ENCODE assay signal across 31 cellular contexts in the genomic region with DNA sequence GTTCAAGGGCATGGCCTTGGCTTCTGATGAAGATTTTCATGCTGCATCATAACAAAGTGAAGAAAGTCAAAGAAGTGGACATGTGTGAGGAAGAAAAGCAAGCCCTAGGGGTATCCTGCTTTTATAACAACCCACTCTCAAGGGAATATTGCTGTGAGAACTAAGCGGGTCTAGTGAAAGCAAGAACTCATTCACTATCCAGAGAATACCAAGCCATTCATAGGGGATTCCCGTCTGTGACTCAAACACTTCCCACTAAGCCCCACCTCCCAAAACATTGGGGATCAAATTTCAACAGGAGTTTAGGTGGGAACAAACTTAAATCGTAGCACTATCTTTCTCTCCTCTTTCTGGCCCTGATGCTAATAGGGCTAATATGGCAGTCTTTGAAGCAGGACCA.
DNase-seq lines count a peak whose midpoint lies in the region; ATAC-seq, FAIRE-seq and TF ChIP-seq lines count a peak whose summit lies in the region.
"Had no signal": no experiment of that assay in that cellular context is flagged by ENCODE, and none has a peak within 500 bp of the region (broad histone marks: within the 10 kb centered on the region; RNA-seq: fewer than 3 reads in every experiment).

No MANE protein-coding gene starts in this region.

- WGBS in GM23248 (ENCODE audit: low coverage in 1 of 2, low lambda C conversion rate in 2 of 2, missing lambda C conversion rate in 2 of 2), 2 experiments: 15% methylated on average over 3 of the region's 3 CpGs
- WGBS in upper lobe of left lung, 2 donors: 61 to 69% methylated on average over 3 of the region's 3 CpGs

- H3K9me3 ChIP-seq in GM23248 (ENCODE audit: low read depth) (no peaks in the 10 kb centered on the region), upper lobe of left lung (no peaks in the 10 kb centered on the region)
- no peaks in the 10 kb centered on the region for H3K9me3 ChIP-seq in CD8-positive, alpha-beta T cell (ENCODE audit: low read length)
- H3K9me3 ChIP-seq: esophagus muscularis mucosa had no signal

- CTCF ChIA-PET in CD8-positive, alpha-beta T cell (lab: Charles Lee): interaction anchor here (0.7 to 2.5 kb wide), 3 partner anchors 39 to 73 kb away, joined by 3 to 22 read pairs (median 3); no protein-coding TSS in a partner anchor

- no peaks in the 10 kb centered on the region for H3K4me1 Mint-ChIP-seq in CD8-positive, alpha-beta T cell (ENCODE audit: low read depth)
- no peaks in the 10 kb centered on the region for H3K4me1 Mint-ChIP-seq in endothelial cell (ENCODE audit: unreplicated experiment)
- H3K4me1 Mint-ChIP-seq: activated CD4-positive, alpha-beta T cell treated with anti-CD3 and anti-CD28 coated beads for 36 hours; activated naive CD8-positive, alpha-beta T cell treated with anti-CD3 and anti-CD28 coated beads for 36 hours; endodermal cell; nephron had no signal

- peaks cover 11% of the 10 kb centered on the region for H3K27me3 Mint-ChIP-seq in CD8-positive, alpha-beta T cell (ENCODE audit: low read depth)
- peaks cover 3% of the 10 kb centered on the region for H3K27me3 Mint-ChIP-seq in endothelial cell (ENCODE audit: unreplicated experiment)

- peaks cover 6% of the 10 kb centered on the region for H3K9me3 Mint-ChIP-seq in CD8-positive, alpha-beta T cell
- no peaks in the 10 kb centered on the region for H3K9me3 Mint-ChIP-seq in endothelial cell (ENCODE audit: unreplicated experiment)

- in situ Hi-C loops in GM23248 (cut with MboI): no loop called here

- peak; percentile 2 for DNase-seq in AG09319 (ENCODE audit: extremely low read depth, low read depth)
- peak; percentile 8 for DNase-seq in GM23248
- peak; percentile 50 for DNase-seq in bronchial epithelial cell (ENCODE audit: low read depth)
- peak in 1 of 2 donors; percentile 30 for DNase-seq in foreskin keratinocyte
- DNase-seq in CD8-positive, alpha-beta T cell: no peak
- DNase-seq in upper lobe of left lung: no peak
- DNase-seq in endothelial cell (ENCODE audit: low spot score): no peak
- DNase-seq: activated CD8-positive, alpha-beta memory T cell treated with anti-CD3 and anti-CD28 coated beads for 24 hours; activated gamma-delta T cell; activated naive CD8-positive, alpha-beta T cell treated with anti-CD3 and anti-CD28 coated beads for 36 hours; aorta; Calu3; endodermal cell; hippocampal formation; left cardiac atrium; MV-4-11; NCI-H1436 treated with DMSO at 0.1 percent for 48 hours; NCI-H2081 treated with DMSO at 0.1 percent for 48 hours; NCI-H2227 treated with DMSO at 0.1 percent for 48 hours; SIG-M5; sigmoid colon; stimulated activated CD4-positive, alpha-beta T cell treated with anti-CD3 and anti-CD28 coated beads, Interleukin-4, amount 100 ng/mL, for 4 hours; SW 1271 had no signal

- TF ChIP-seq CTCF in AG09319 (IDR thresholded peaks at IDR 0.05; ENCODE audit: low read depth, low read length): no peak
- no peak for TF ChIP-seq CTCF in bronchial epithelial cell (IDR thresholded peaks at IDR 0.05; ENCODE audit: insufficient read depth, low read length, severe bottlenecking)
- no peak for TF ChIP-seq CTCF in foreskin keratinocyte (conservative IDR thresholded peaks at IDR 0.05)
- no peak for TF ChIP-seq CTCF in CD8-positive, alpha-beta T cell (IDR thresholded peaks at IDR 0.05)
- no peak for TF ChIP-seq CTCF in upper lobe of left lung (IDR thresholded peaks at IDR 0.05)
- no peak for TF ChIP-seq CTCF in endothelial cell (IDR thresholded peaks at IDR 0.05; ENCODE audit: unreplicated experiment)

- no peak overlapping the region for H3K27ac Mint-ChIP-seq in CD8-positive, alpha-beta T cell
- H3K27ac Mint-ChIP-seq in endothelial cell (ENCODE audit: unreplicated experiment): no peak overlapping the region
- H3K27ac Mint-ChIP-seq: activated CD4-positive, alpha-beta T cell treated with anti-CD3 and anti-CD28 coated beads for 36 hours; activated naive CD8-positive, alpha-beta T cell treated with anti-CD3 and anti-CD28 coated beads for 36 hours; endodermal cell; nephron had no signal

- TF ChIP-seq EP300 in upper lobe of left lung (IDR thresholded peaks at IDR 0.05): no peak

- H3F3A ChIP-seq in GM23248 (ENCODE audit: insufficient read depth): no peaks in the 10 kb centered on the region

- no peak overlapping the region for H3K27ac ChIP-seq in GM23248
- H3K27ac ChIP-seq in foreskin keratinocyte: no peak overlapping the region
- no peak overlapping the region for H3K27ac ChIP-seq in CD8-positive, alpha-beta T cell (ENCODE audit: low read depth, low read length)
- H3K27ac ChIP-seq in upper lobe of left lung: no peak overlapping the region
- H3K27ac ChIP-seq: C4-2B, esophagus muscularis mucosa, sigmoid colon, tibial nerve had no signal

- H3K4me1 ChIP-seq in GM23248 (ENCODE audit: insufficient read depth): no peaks in the 10 kb centered on the region
- H3K4me1 ChIP-seq in foreskin keratinocyte: no peaks in the 10 kb centered on the region
- no peaks in the 10 kb centered on the region for H3K4me1 ChIP-seq in CD8-positive, alpha-beta T cell (ENCODE audit: insufficient read depth, low read length)
- peaks cover 0 to 9% (median 0%) of the 10 kb centered on the region in 4 donors for H3K4me1 ChIP-seq in upper lobe of left lung
- H3K4me1 ChIP-seq: esophagus muscularis mucosa, sigmoid colon, tibial nerve had no signal

- no peak overlapping the region for H2AFZ ChIP-seq in GM23248

- H3K4me3 ChIP-seq in GM23248 (no peak overlapping the region), bronchial epithelial cell (ENCODE audit: low read depth, low read length) (no peak overlapping the region), upper lobe of left lung (no peak overlapping the region)
- no peak overlapping the region for H3K4me3 ChIP-seq in CD8-positive, alpha-beta T cell (ENCODE audit: low read depth, low read length)
- H3K4me3 ChIP-seq: esophagus muscularis mucosa, GM12878, sigmoid colon, tibial nerve had no signal

- H3K36me3 ChIP-seq in GM23248 (ENCODE audit: low read depth) (no peaks in the 10 kb centered on the region), bronchial epithelial cell (ENCODE audit: control insufficient read depth, insufficient read depth, low read length) (no peaks in the 10 kb centered on the region), upper lobe of left lung (no peaks in the 10 kb centered on the region)
- no peaks in the 10 kb centered on the region for H3K36me3 ChIP-seq in CD8-positive, alpha-beta T cell (ENCODE audit: insufficient read depth, low read length)
- H3K36me3 ChIP-seq: esophagus muscularis mucosa, sigmoid colon, tibial nerve had no signal

- no peaks in the 10 kb centered on the region for H3K36me3 Mint-ChIP-seq in CD8-positive, alpha-beta T cell
- no peaks in the 10 kb centered on the region for H3K36me3 Mint-ChIP-seq in endothelial cell (ENCODE audit: low read depth, unreplicated experiment)
- H3K36me3 Mint-ChIP-seq: activated naive CD8-positive, alpha-beta T cell treated with anti-CD3 and anti-CD28 coated beads for 36 hours had no signal

- no peak overlapping the region for H3K4me2 ChIP-seq in GM23248 (ENCODE audit: unreplicated experiment)

- no peak for TF ChIP-seq POLR2A in upper lobe of left lung (IDR thresholded peaks at IDR 0.05)

- peak; percentile 77 for ATAC-seq in foreskin keratinocyte
- ATAC-seq in CD8-positive, alpha-beta T cell: no peak
- no peak for ATAC-seq in upper lobe of left lung (ENCODE audit: low FRiP score in 2 of 2)
- no peak for ATAC-seq in GM19455 (IDR thresholded peaks at IDR 0.05; ENCODE audit: unreplicated experiment)
- ATAC-seq: activated CD4-positive, alpha-beta T cell treated with anti-CD3 and anti-CD28 coated beads for 36 hours; left cardiac atrium had no signal

- H3K79me2 ChIP-seq in GM23248 (ENCODE audit: insufficient read depth): no peaks in the 10 kb centered on the region

- H3K4me3 Mint-ChIP-seq in CD8-positive, alpha-beta T cell: no peak overlapping the region
- H3K4me3 Mint-ChIP-seq in endothelial cell (ENCODE audit: unreplicated experiment): no peak overlapping the region
- H3K4me3 Mint-ChIP-seq: activated CD4-positive, alpha-beta T cell treated with anti-CD3 and anti-CD28 coated beads for 36 hours; activated naive CD8-positive, alpha-beta T cell treated with anti-CD3 and anti-CD28 coated beads for 36 hours; endodermal cell; nephron had no signal

- no peak overlapping the region for H3K9ac ChIP-seq in GM23248

- intact Hi-C loops in CD8-positive, alpha-beta T cell (cut with DNase I, micrococcal nuclease): no loop called here

- POLR2A ChIA-PET in CD8-positive, alpha-beta T cell (lab: Charles Lee): interaction anchor here (0.7 kb wide), 1 partner anchor 127 kb away, joined by 3 read pairs; no protein-coding TSS in a partner anchor

- H4K20me1 ChIP-seq in GM23248 (ENCODE audit: insufficient read depth): no peaks in the 10 kb centered on the region

- H3K27me3 ChIP-seq in GM23248 (replicated peaks; ENCODE audit: insufficient read depth) (0 out of 2 replicates have a peak, but pooled peaks cover 7% of the 10 kb centered on the region), bronchial epithelial cell (ENCODE audit: control insufficient read depth, insufficient read depth, low read length) (no peaks in the 10 kb centered on the region), foreskin keratinocyte (peaks cover 19% of the 10 kb centered on the region), upper lobe of left lung (no peaks in the 10 kb centered on the region)
- H3K27me3 ChIP-seq in CD8-positive, alpha-beta T cell (ENCODE audit: insufficient read depth, low read length): no peaks in the 10 kb centered on the region
- H3K27me3 ChIP-seq: esophagus muscularis mucosa, tibial nerve had no signal

- H3K9me2 ChIP-seq in GM23248 (ENCODE audit: insufficient read depth): no peaks in the 10 kb centered on the region

- FAIRE-seq in bronchial epithelial cell (lab: Jason Lieb, UNC): no peak
- FAIRE-seq: GM12878, RCC 7860 had no signal

Comparison
In these comparisons a context has a peak if more than half of its experiments do, and no peak if none do; other contexts are left out.
1. DNase-seq: peak in AG09319 (single experiment), GM23248 (single experiment) and bronchial epithelial cell (single experiment); none in CD8-positive, alpha-beta T cell (0 of 7), upper lobe of left lung (0 of 2) and endothelial cell (single experiment).